Comparison of ENCODE assay signal across 9 cellular contexts in genomic region chr4:183876268-183876934, GRCh38. TPM values are rescaled to one million over a fixed set of nuclear protein-coding genes. Genes with fewer than 3 reads are reported as not detected.
DNase-seq lines count a peak whose midpoint lies in the region; ATAC-seq, FAIRE-seq and TF ChIP-seq lines count a peak whose summit lies in the region.
"Had no signal": no experiment of that assay in that cellular context is flagged by ENCODE, and none has a peak within 500 bp of the region (broad histone marks: within the 10 kb centered on the region; RNA-seq: fewer than 3 reads in every experiment).

No MANE protein-coding gene starts in this region.

- H3K4me1 ChIP-seq in astrocyte (ENCODE audit: insufficient read depth, low read length) (peaks cover 6% of the 10 kb centered on the region), keratinocyte (ENCODE audit: control insufficient read depth, extremely low read depth, insufficient read depth, low read length) (peaks cover 19% of the 10 kb centered on the region), thoracic aorta (ENCODE audit: control insufficient read depth in 1 of 2, low read depth in 2 of 2) (peaks cover 3 to 8% of the 10 kb centered on the region in 2 donors)

- peak overlapping the region; percentile 24 for H3K4me3 Mint-ChIP-seq in astrocyte (ENCODE audit: unreplicated experiment)
- H3K4me3 Mint-ChIP-seq in activated CD4-positive, alpha-beta T cell treated with anti-CD3 and anti-CD28 coated beads, Interleukin-2, amount 10 ng/mL, durations not matched to agents 24 days and 14 days = no peak overlapping the region

- H3K9me3 ChIP-seq in astrocyte (ENCODE audit: insufficient read depth, low read depth, low read length) (no peaks in the 10 kb centered on the region), keratinocyte (ENCODE audit: control insufficient read depth, low read depth, low read length) (no peaks in the 10 kb centered on the region), thoracic aorta (no peaks in the 10 kb centered on the region)

- H3K27me3 ChIP-seq in astrocyte (ENCODE audit: insufficient read depth, low read length) (no peaks in the 10 kb centered on the region), keratinocyte (ENCODE audit: control insufficient read depth, extremely low read depth, insufficient read depth, low read length) (no peaks in the 10 kb centered on the region), thoracic aorta (replicated peaks; ENCODE audit: insufficient read depth) (no peaks in the 10 kb centered on the region)

- H3K79me2 ChIP-seq in astrocyte (ENCODE audit: insufficient read depth, low read length) = no peaks in the 10 kb centered on the region
- no peaks in the 10 kb centered on the region for H3K79me2 ChIP-seq in keratinocyte (ENCODE audit: control insufficient read depth, insufficient read depth, low read length)

- no peaks in the 10 kb centered on the region for H3K36me3 Mint-ChIP-seq in astrocyte (ENCODE audit: low read depth, unreplicated experiment)
- no peaks in the 10 kb centered on the region for H3K36me3 Mint-ChIP-seq in activated CD4-positive, alpha-beta T cell treated with anti-CD3 and anti-CD28 coated beads, Interleukin-2, amount 10 ng/mL, durations not matched to agents 24 days and 14 days (ENCODE audit: low read depth)

- H3K4me3 ChIP-seq in astrocyte (ENCODE audit: insufficient read depth, low read depth, low read length) (peak overlapping the region; percentile 62), keratinocyte (ENCODE audit: control insufficient read depth in 2 of 3, extremely low read depth in 1 of 3, insufficient read depth in 2 of 3, low read depth in 1 of 3, low read length in 3 of 3) (peak overlapping the region; percentile 33 to 68 (median 56)), thoracic aorta (peak overlapping the region; percentile 66)

- H2AFZ ChIP-seq in astrocyte (ENCODE audit: low read depth, low read length) (peak overlapping the region; percentile 81), keratinocyte (ENCODE audit: control insufficient read depth, low read length) (peak overlapping the region; percentile 90)

- H4K20me1 ChIP-seq in astrocyte (ENCODE audit: insufficient read depth, low read length) (no peaks in the 10 kb centered on the region), keratinocyte (ENCODE audit: control insufficient read depth, extremely low read depth, insufficient read depth, low read length) (no peaks in the 10 kb centered on the region)

- no peak for TF ChIP-seq CTCF in astrocyte (IDR thresholded peaks at IDR 0.05; ENCODE audit: insufficient read depth, low read depth, low read length)
- no peak for TF ChIP-seq CTCF in keratinocyte (optimal IDR thresholded peaks at IDR 0.05 in 1 of 3, IDR thresholded peaks at IDR 0.05 in 1 of 3, conservative IDR thresholded peaks at IDR 0.05 in 1 of 3; ENCODE audit: extremely low read depth in 1 of 3, insufficient read depth in 2 of 3, low read length in 3 of 3)
- no peak for TF ChIP-seq CTCF in thoracic aorta (IDR thresholded peaks at IDR 0.05)

- ATAC-seq in thoracic aorta (ENCODE audit: insufficient number of reproducible peaks, low FRiP score, low read depth) (peak; percentile 92), HG03342 (IDR thresholded peaks at IDR 0.05; ENCODE audit: unreplicated experiment) (no peak), HG03378 (IDR thresholded peaks at IDR 0.05; ENCODE audit: unreplicated experiment) (no peak), HG03139 (IDR thresholded peaks at IDR 0.05; ENCODE audit: unreplicated experiment) (no peak)

- H3K27ac ChIP-seq in astrocyte (ENCODE audit: low read depth, low read length) = peak overlapping the region; percentile 37
- peak overlapping the region; percentile 24 for H3K27ac ChIP-seq in keratinocyte (ENCODE audit: control insufficient read depth, insufficient read depth, low read length)
- H3K27ac ChIP-seq in thoracic aorta = peak overlapping the region; percentile 59 to 68

- no peak overlapping the region for H3K27ac Mint-ChIP-seq in astrocyte (ENCODE audit: unreplicated experiment)
- no peak overlapping the region for H3K27ac Mint-ChIP-seq in activated CD4-positive, alpha-beta T cell treated with anti-CD3 and anti-CD28 coated beads, Interleukin-2, amount 10 ng/mL, durations not matched to agents 24 days and 14 days

- H3K9ac ChIP-seq in astrocyte (ENCODE audit: low read length) (peak overlapping the region; percentile 58), keratinocyte (ENCODE audit: control insufficient read depth, extremely low read depth, insufficient read depth, low read length) (peak overlapping the region; percentile 34)

- H3K4me1 Mint-ChIP-seq in astrocyte (ENCODE audit: low read depth, unreplicated experiment) = peaks cover 8% of the 10 kb centered on the region
- peaks cover 2% of the 10 kb centered on the region for H3K4me1 Mint-ChIP-seq in activated CD4-positive, alpha-beta T cell treated with anti-CD3 and anti-CD28 coated beads, Interleukin-2, amount 10 ng/mL, durations not matched to agents 24 days and 14 days

- H3K36me3 ChIP-seq in astrocyte (ENCODE audit: insufficient read depth, low read length) (no peaks in the 10 kb centered on the region), keratinocyte (ENCODE audit: control insufficient read depth in 2 of 2, extremely low read depth in 1 of 2, insufficient read depth in 2 of 2, low read length in 2 of 2) (no peaks in the 10 kb centered on the region), thoracic aorta (no peaks in the 10 kb centered on the region)

- no peaks in the 10 kb centered on the region for H3K9me1 ChIP-seq in keratinocyte (ENCODE audit: control insufficient read depth, extremely low read depth, insufficient read depth, low read length)

- no peaks in the 10 kb centered on the region for H3K9me3 Mint-ChIP-seq in astrocyte (ENCODE audit: unreplicated experiment)
- H3K9me3 Mint-ChIP-seq in activated CD4-positive, alpha-beta T cell treated with anti-CD3 and anti-CD28 coated beads, Interleukin-2, amount 10 ng/mL, durations not matched to agents 24 days and 14 days = no peaks in the 10 kb centered on the region

- peak; percentile 93 for DNase-seq in NCI-H1092 (lab: John Stamatoyannopoulos, UW)
- peak; percentile 88 for DNase-seq in astrocyte (ENCODE audit: low read depth)
- peak; percentile 19 for DNase-seq in keratinocyte (ENCODE audit: low read depth, low spot score)
- peak; percentile 73 for DNase-seq in thoracic aorta (ENCODE audit: low spot score)
- DNase-seq in activated CD4-positive, alpha-beta T cell treated with anti-CD3 and anti-CD28 coated beads, Interleukin-2, amount 10 ng/mL, durations not matched to agents 24 days and 14 days = no peak

- FAIRE-seq in astrocyte (lab: Jason Lieb, UNC) = no peak
- FAIRE-seq in keratinocyte (lab: Jason Lieb, UNC) = peak; percentile 44
- FAIRE-seq: frontal cortex had no signal

- dilution Hi-C loops in keratinocyte (cut with MboI; ENCODE audit: extremely low pct_ligation_motif_present, low sequenced_read_pairs) = no loop called here

- intact Hi-C loops in activated CD4-positive, alpha-beta T cell treated with anti-CD3 and anti-CD28 coated beads, Interleukin-2, amount 10 ng/mL, durations not matched to agents 24 days and 14 days (cut with micrococcal nuclease) = no loop called here

- H3K4me2 ChIP-seq in astrocyte (ENCODE audit: low read length) (peak overlapping the region; percentile 92), keratinocyte (ENCODE audit: control insufficient read depth, extremely low read depth, insufficient read depth, low read depth, low read length) (peak overlapping the region; percentile 99)

- peaks cover 18% of the 10 kb centered on the region for H3K27me3 Mint-ChIP-seq in astrocyte (ENCODE audit: low read depth, unreplicated experiment)
- H3K27me3 Mint-ChIP-seq in activated CD4-positive, alpha-beta T cell treated with anti-CD3 and anti-CD28 coated beads, Interleukin-2, amount 10 ng/mL, durations not matched to agents 24 days and 14 days = peaks cover 6% of the 10 kb centered on the region

RNA-seq across cellular contexts. Expression of gene STOX2, which starts 28.7 kb away (rescaled TPM):
- total RNA-seq in astrocyte = 2.5 and 2.6 TPM in 2 replicates
- 0.79 to 2.2 TPM (median 1.6 TPM) in 3 replicates for polyA plus RNA-seq in keratinocyte
- 3.7 TPM for polyA plus RNA-seq in keratinocyte (2011; ENCODE audit: low read depth)
- 0.80 and 1.2 TPM in 2 replicates for polyA plus RNA-seq in keratinocyte (2011; cell fraction: cytosol; rRNA removed)
- 3.0 and 4.0 TPM in 2 replicates for polyA plus RNA-seq in keratinocyte (2011; cell fraction: nucleus; rRNA removed)
- polyA plus RNA-seq in keratinocyte (2012; ENCODE audit: low replicate concordance) = 0.52 and 1.7 TPM in 2 replicates
- polyA minus RNA-seq in keratinocyte = 2.2 to 19.1 TPM (median 11.4 TPM) in 3 replicates
- 2.7 TPM for polyA minus RNA-seq in keratinocyte (2011; cell fraction: cytosol; rRNA and poly(A)+ RNA removed)
- polyA minus RNA-seq in keratinocyte (2011; cell fraction: nucleus; rRNA and poly(A)+ RNA removed) = 7.1 and 8.9 TPM in 2 replicates
- 10 to 100 TPM in 1 of 2 donors, 1 to 10 TPM in 1; 5.9 to 20.2 TPM for total RNA-seq in thoracic aorta
- not detected in 2 replicates for total RNA-seq in activated CD4-positive, alpha-beta T cell treated with anti-CD3 and anti-CD28 coated beads, Interleukin-2, amount 10 ng/mL, durations not matched to agents 24 days and 14 days
